Comparison of ENCODE assay signal across 9 cellular contexts in genomic region chr12:94560416-94561221, GRCh38.
A peak's percentile ranks its signal among the peaks of the same experiment; 100 is the strongest.
DNase-seq lines count a peak whose midpoint lies in the region; ATAC-seq and TF ChIP-seq lines count a peak whose summit lies in the region.
"Had no signal": no experiment of that assay in that cellular context is flagged by ENCODE, and none has a peak within 500 bp of the region (broad histone marks: within the 10 kb centered on the region; RNA-seq: fewer than 3 reads in every experiment).

No MANE protein-coding gene starts in this region.

- peak; percentile 43 for ATAC-seq in GM21381 (IDR thresholded peaks at IDR 0.05; ENCODE audit: unreplicated experiment)
- peak; percentile 66 for ATAC-seq in HG03520 (IDR thresholded peaks at IDR 0.05; ENCODE audit: unreplicated experiment)
- ATAC-seq in aorta (ENCODE audit: low FRiP score): no peak

- peak; percentile 82 for DNase-seq in GM12865 (ENCODE audit: low read depth)
- DNase-seq in anterior cingulate cortex (lab: John Stamatoyannopoulos, UW): peak in 42 of 58 donors; percentile 11 to 78 (median 38)
- peak; percentile 33 for DNase-seq in midbrain (lab: John Stamatoyannopoulos, UW)
- no peak for DNase-seq in GDM1 (lab: John Stamatoyannopoulos, UW)
- DNase-seq in aorta: no peak
- no peak for DNase-seq in NCI-H1694 treated with DMSO at 0.1 percent for 48 hours (lab: John Stamatoyannopoulos, UW)

- peaks cover 1% of the 10 kb centered on the region for H3K9me3 ChIP-seq in aorta (ENCODE audit: control insufficient read depth, low read length)
- H3K9me3 ChIP-seq: neutrophil had no signal

- no peak overlapping the region for H3K27ac ChIP-seq in aorta (ENCODE audit: low read depth in 1 of 2, low read length in 2 of 2)
- H3K27ac ChIP-seq: neutrophil had no signal

- no peak for TF ChIP-seq CTCF in GM12865 (IDR thresholded peaks at IDR 0.05; ENCODE audit: insufficient read depth, low read depth, low read length, missing control alignments)

- intact Hi-C loops in aorta (cut with DNase I): no loop called here

- H3K4me1 ChIP-seq in aorta (ENCODE audit: control insufficient read depth in 1 of 2, insufficient read depth in 2 of 2, low read length in 2 of 2): no peaks in the 10 kb centered on the region

- WGBS in aorta, 2 donors: 74 to 85% methylated on average over 17 of the region's 17 CpGs

- H3K4me3 ChIP-seq in GM12865 (ENCODE audit: low read depth, low read length): no peak overlapping the region
- no peak overlapping the region for H3K4me3 ChIP-seq in aorta (ENCODE audit: low read length in 2 of 2)

- H3K27me3 ChIP-seq in aorta (ENCODE audit: control insufficient read depth in 1 of 2, insufficient read depth in 2 of 2, low read length in 1 of 2): no peaks in the 10 kb centered on the region

- H3K36me3 ChIP-seq in aorta (ENCODE audit: control insufficient read depth in 1 of 2, insufficient read depth in 2 of 2, low read length in 1 of 2): no peaks in the 10 kb centered on the region
- H3K36me3 ChIP-seq: neutrophil had no signal

Comparison
In these comparisons a context has a peak if more than half of its experiments do, and no peak if none do; other contexts are left out.
1. DNase-seq: peak in GM12865 (single experiment), anterior cingulate cortex (42 of 58) and midbrain (single experiment); none in GDM1 (single experiment), aorta (0 of 2) and NCI-H1694 treated with DMSO at 0.1 percent for 48 hours (single experiment).